11 cellular contexts compared by ENCODE assay signal in genomic region chr14:50015708-50016107, GRCh38.
"Had no signal": no experiment of that assay in that cellular context is flagged by ENCODE, and none has a peak within 500 bp of the region (broad histone marks: within the 10 kb centered on the region; RNA-seq: fewer than 3 reads in every experiment).

No MANE protein-coding gene starts in this region.

- H3K36me3 ChIP-seq: left lung, tibial artery had no signal

- H3K4me3 Mint-ChIP-seq: T-helper 2 cell treated with Interferon-gamma antibody and Interleukin-4, amounts not matched to agents 5 μg/mL and 100 μg/mL, for 36 hours had no signal

- H3K27ac ChIP-seq: left lung, tibial artery had no signal

- H3K4me3 ChIP-seq: left lung, tibial artery had no signal

- H3K27me3 ChIP-seq: left lung, tibial artery had no signal

- H3K27me3 Mint-ChIP-seq: naive B cell had no signal

- H3K27ac Mint-ChIP-seq: T-helper 2 cell treated with Interferon-gamma antibody and Interleukin-4, amounts not matched to agents 5 μg/mL and 100 μg/mL, for 36 hours had no signal

- ATAC-seq: esophagus mucosa, left lung had no signal

- DNase-seq: activated CD4-positive, alpha-beta T cell treated with anti-CD3 and anti-CD28 coated beads, Interleukin-2, amount 50 U/mL, for 1 hour; activated CD4-positive, CD25-positive, alpha-beta regulatory T cell; activated naive CD4-positive, alpha-beta T cell; activated T-cell treated with anti-CD3 and anti-CD28 coated beads, Interleukin-2, amount 50 U/mL, for 48 hours; left lung; naive B cell; stimulated activated CD4-positive, alpha-beta T cell treated with anti-CD3 and anti-CD28 coated beads, Interleukin-1b, Interleukin-23, amount 100 ng/mL, for 48 hours; SW 1271; tibial artery had no signal
